ENCODE assay signal across 8 cellular contexts in genomic region chr2:100818606-100819364, GRCh38. TPM values are rescaled to one million over a fixed set of nuclear protein-coding genes. Genes with fewer than 3 reads are reported as not detected.
DNase-seq lines count a peak whose midpoint lies in the region; ATAC-seq and TF ChIP-seq lines count a peak whose summit lies in the region.

No MANE protein-coding gene starts in this region.

- peak in 1 of 2 donors; percentile 31 for TF ChIP-seq POLR2A in sigmoid colon (IDR thresholded peaks at IDR 0.05)

- intact Hi-C loops in sigmoid colon (cut with DNase I): loop anchor here (5.0 kb wide), 1 partner anchor 211 kb away; no protein-coding TSS in a partner anchor

- TF ChIP-seq EP300 in sigmoid colon (IDR thresholded peaks at IDR 0.05): peak in 1 of 4 donors; percentile 11

- H3K27ac ChIP-seq in brain microvascular endothelial cell: peak overlapping the region; percentile 92
- H3K27ac ChIP-seq in sigmoid colon: peak overlapping the region; percentile 88 to 98 (median 94)

- in situ Hi-C loops in brain microvascular endothelial cell (cut with HindIII; ENCODE audit: low pct_ligation_motif_present, low sequenced_read_pairs): no loop called here

- H3K27me3 ChIP-seq in NT2/D1 (ENCODE audit: insufficient read depth, insufficient read length): peaks cover 69% of the 10 kb centered on the region
- no peaks in the 10 kb centered on the region for H3K27me3 ChIP-seq in brain microvascular endothelial cell (replicated peaks)
- H3K27me3 ChIP-seq in sigmoid colon: no peaks in the 10 kb centered on the region

- H3K36me3 ChIP-seq in NT2/D1 (ENCODE audit: insufficient read depth, insufficient read length, low read length): no peaks in the 10 kb centered on the region
- no peaks in the 10 kb centered on the region for H3K36me3 ChIP-seq in brain microvascular endothelial cell (replicated peaks)
- no peaks in the 10 kb centered on the region for H3K36me3 ChIP-seq in sigmoid colon

- H3K4me1 ChIP-seq in NT2/D1 (ENCODE audit: insufficient read depth, insufficient read length) (no peaks in the 10 kb centered on the region), sigmoid colon (peaks cover 0 to 51% (median 32%) of the 10 kb centered on the region in 4 donors)

- WGBS in sigmoid colon, 2 donors: 1 to 2% methylated on average over 50 of the region's 50 CpGs

- H3K4me3 ChIP-seq in NT2/D1 (ENCODE audit: insufficient read length, low read depth) (peak overlapping the region; percentile 57), brain microvascular endothelial cell (ENCODE audit: low read depth, low read length) (peak overlapping the region; percentile 73), iPS-11a (ENCODE audit: low read depth, low read length) (peak overlapping the region; percentile 35), sigmoid colon (peak overlapping the region; percentile 51 to 90 (median 76))

- peak overlapping the region; percentile 74 for H3K9ac ChIP-seq in NT2/D1 (ENCODE audit: insufficient read length, low read depth)

- TF ChIP-seq CTCF in brain microvascular endothelial cell (IDR thresholded peaks at IDR 0.05; ENCODE audit: low read depth, low read length, missing control alignments) (peak; percentile 59), sigmoid colon (IDR thresholded peaks at IDR 0.05) (no peak)

- H3K9me3 ChIP-seq in NT2/D1 (ENCODE audit: insufficient read depth, low read length) (no peaks in the 10 kb centered on the region), sigmoid colon (no peaks in the 10 kb centered on the region)

- DNase-seq in DMS114 treated with DMSO at 0.1 percent for 48 hours (lab: John Stamatoyannopoulos, UW; ENCODE audit: unreplicated experiment): peak; percentile 29
- peak; percentile 30 for DNase-seq in NT2/D1 (ENCODE audit: low read depth, low spot score)
- DNase-seq in brain microvascular endothelial cell: peak; percentile 62
- DNase-seq in sigmoid colon: peak; percentile 85
- no peak for DNase-seq in NCI-H2171 treated with DMSO at 0.1 percent for 48 hours (lab: John Stamatoyannopoulos, UW)

- ATAC-seq in GM21447 (IDR thresholded peaks at IDR 0.05; ENCODE audit: unreplicated experiment): no peak
- ATAC-seq in GM21381 (IDR thresholded peaks at IDR 0.05; ENCODE audit: unreplicated experiment): no peak

RNA-seq across cellular contexts. Expression of gene NPAS2, which starts 1.2 kb away (rescaled TPM):
- total RNA-seq in sigmoid colon: 10 to 100 TPM; 14.2 to 23.8 (median 20.3) TPM
- 10 to 100 TPM; 23.2 to 53.9 (median 40.2) TPM for polyA plus RNA-seq in sigmoid colon
